In the genomic region with DNA sequence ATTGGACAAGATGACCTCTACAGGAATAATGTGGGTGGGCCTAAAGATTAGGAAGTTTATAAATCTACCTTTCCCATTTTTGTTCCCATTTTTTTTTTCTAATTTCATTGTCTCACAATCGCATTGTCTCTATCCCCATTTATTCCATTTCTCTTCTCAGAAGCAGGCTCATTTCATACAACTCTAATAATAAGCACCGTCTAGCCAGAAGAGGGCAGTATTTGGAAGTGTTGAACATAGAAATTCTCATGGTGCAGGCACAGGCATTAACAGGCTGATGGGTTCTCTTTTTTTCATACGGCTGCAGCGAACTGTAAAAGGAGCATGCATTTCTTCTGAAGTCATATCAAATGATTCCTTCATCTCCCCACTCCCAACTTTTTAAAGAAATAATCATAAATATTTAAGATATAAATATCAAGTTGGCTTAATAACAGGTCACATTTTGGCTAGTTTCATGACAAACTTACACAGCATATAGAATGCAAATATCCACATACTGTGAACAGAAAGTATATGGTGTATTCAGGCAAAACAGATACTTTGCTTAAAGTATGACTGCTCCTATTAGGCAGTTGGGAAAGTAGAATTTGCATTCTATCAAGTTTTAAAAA, we compare ENCODE assay signal across 8 cellular contexts.
DNase-seq lines count a peak whose midpoint lies in the region; ATAC-seq and TF ChIP-seq lines count a peak whose summit lies in the region.

No MANE protein-coding gene starts in this region.

- H3K79me2 ChIP-seq in DOHH2 (ENCODE audit: control insufficient read depth, low read length), result no peaks in the 10 kb centered on the region

- H3K9me2 ChIP-seq in DOHH2 (replicated peaks; ENCODE audit: control insufficient read depth, low read length), result no peaks in the 10 kb centered on the region

- H4K20me1 ChIP-seq in DOHH2 (ENCODE audit: control insufficient read depth, insufficient read depth, low read depth, low read length), result no peaks in the 10 kb centered on the region

- H3K4me1 ChIP-seq in DOHH2 (ENCODE audit: control insufficient read depth, low read length), result no peaks in the 10 kb centered on the region

- DNase-seq in NCI-H460 (ENCODE audit: extremely low read depth, low read depth) (peak; percentile 58), astrocyte of the hippocampus (ENCODE audit: low read depth, low spot score) (peak; percentile 83), iPS-NIHi11 (ENCODE audit: low spot score) (peak; percentile 80), superior temporal gyrus (ENCODE audit: extremely low spot score) (peak; percentile 91)
- no peak for DNase-seq in effector CD8-positive, alpha-beta T cell (lab: John Stamatoyannopoulos, UW)

- H3F3A ChIP-seq in DOHH2 (ENCODE audit: control insufficient read depth, insufficient read depth), result no peaks in the 10 kb centered on the region

- TF ChIP-seq CTCF in DOHH2 (IDR thresholded peaks at IDR 0.05; ENCODE audit: low read depth, low read length, poor library complexity, severe bottlenecking), result peak; percentile 51

- no peaks in the 10 kb centered on the region for H3K9me3 ChIP-seq in DOHH2 (ENCODE audit: control insufficient read depth, insufficient read depth, low read length)

- H3K27ac ChIP-seq in DOHH2 (ENCODE audit: low read depth, low read length), result no peak overlapping the region

- no peak overlapping the region for H3K4me2 ChIP-seq in DOHH2 (ENCODE audit: low read length)

- no peaks in the 10 kb centered on the region for H3K36me3 ChIP-seq in DOHH2 (ENCODE audit: control insufficient read depth, low read length)

- H3K27me3 ChIP-seq in DOHH2 (ENCODE audit: control insufficient read depth, low read length), result no peaks in the 10 kb centered on the region

- ATAC-seq in GM21360 (IDR thresholded peaks at IDR 0.05; ENCODE audit: unreplicated experiment) (peak; percentile 79), HG03442 (IDR thresholded peaks at IDR 0.05; ENCODE audit: unreplicated experiment) (peak; percentile 77)

- H3K4me3 ChIP-seq in DOHH2 (ENCODE audit: low read length), result no peak overlapping the region
